Comparison of ENCODE assay signal across 27 cellular contexts in the genomic region with DNA sequence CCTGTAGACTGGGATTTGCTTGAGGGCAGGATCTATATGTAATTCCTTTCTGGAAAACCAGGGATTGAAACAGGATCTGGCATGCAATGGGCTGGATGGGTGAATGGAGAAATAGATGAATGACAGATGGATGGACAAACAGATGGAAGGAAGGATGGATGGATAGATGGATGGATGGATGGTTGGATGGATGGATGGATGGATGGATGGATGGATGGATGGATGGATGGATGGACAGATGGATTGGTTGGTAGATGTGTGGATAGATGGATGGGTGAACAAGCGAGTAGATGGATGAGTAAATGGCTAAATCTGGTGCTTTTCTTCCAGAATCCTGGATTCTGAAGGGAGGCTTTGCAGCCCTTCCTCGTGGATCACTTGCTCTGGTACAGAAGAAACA.
"Had no signal": no experiment of that assay in that cellular context is flagged by ENCODE, and none has a peak within 500 bp of the region (broad histone marks: within the 10 kb centered on the region; RNA-seq: fewer than 3 reads in every experiment).

No MANE protein-coding gene starts in this region.

- H3K27me3 ChIP-seq: adrenal gland, SJCRH30 had no signal

- H3K4me3 ChIP-seq: adrenal gland, SJCRH30 had no signal

- H3K9me3 Mint-ChIP-seq: activated naive CD8-positive, alpha-beta T cell treated with anti-CD3 and anti-CD28 coated beads, Interleukin-2, amount 10 ng/mL, durations not matched to agents 7 days and 5 days; T-helper 1 cell treated with Interleukin-12 subunit alpha and Interleukin-12 subunit beta and Interleukin-4 antibody, amounts not matched to agents 30 μg/mL and 1 μg/mL, for 36 hours had no signal

- H3K9me3 ChIP-seq: adrenal gland, SJCRH30 had no signal

- H3K36me3 ChIP-seq: adrenal gland, SJCRH30 had no signal

- H3K36me3 Mint-ChIP-seq: activated naive CD8-positive, alpha-beta T cell treated with anti-CD3 and anti-CD28 coated beads, Interleukin-2, amount 10 ng/mL, durations not matched to agents 7 days and 5 days had no signal

- ATAC-seq: activated CD8-positive, alpha-beta T cell treated with anti-CD3 and anti-CD28 coated beads, Interleukin-2, amount 10 ng/mL, durations not matched to agents 7 days and 5 days; Panc1; SK-N-SH treated with all-trans-retinoic acid at 6 μM for 48 hours had no signal

- H3K4me1 ChIP-seq: adrenal gland, SJCRH30 had no signal

- H3K27ac Mint-ChIP-seq: activated CD8-positive, alpha-beta T cell treated with anti-CD3 and anti-CD28 coated beads, Interleukin-2, amount 10 ng/mL, durations not matched to agents 7 days and 5 days; activated naive CD8-positive, alpha-beta T cell treated with anti-CD3 and anti-CD28 coated beads, Interleukin-2, amount 10 ng/mL, durations not matched to agents 7 days and 5 days; T-helper 1 cell treated with Interleukin-12 subunit alpha and Interleukin-12 subunit beta and Interleukin-4 antibody, amounts not matched to agents 30 μg/mL and 1 μg/mL, for 36 hours had no signal

- DNase-seq: activated CD4-positive, alpha-beta T cell treated with anti-CD3 and anti-CD28 coated beads for 48 hours; activated CD4-positive, alpha-beta T cell treated with anti-CD3 and anti-CD28 coated beads, Interleukin-2, amount 50 U/mL, for 4 hours; activated CD4-positive, CD25-positive, alpha-beta regulatory T cell treated with anti-CD3 and anti-CD28 coated beads, Interleukin-2, amount 50 U/mL, for 72 hours; activated CD8-positive, alpha-beta memory T cell treated with anti-CD3 and anti-CD28 coated beads, Interleukin-2, amount 50 U/mL, for 48 hours; activated CD8-positive, alpha-beta T cell treated with anti-CD3 and anti-CD28 coated beads, Interleukin-2, amount 10 ng/mL, durations not matched to agents 7 days and 5 days; activated naive CD4-positive, alpha-beta T cell treated with anti-CD3 and anti-CD28 coated beads, Interleukin-2, amount 50 U/mL, for 16 hours; activated naive CD8-positive, alpha-beta T cell treated with anti-CD3 and anti-CD28 coated beads, Interleukin-2, amount 10 ng/mL, durations not matched to agents 7 days and 5 days; activated T-cell treated with anti-CD3 and anti-CD28 coated beads, Interleukin-2, amount 50 U/mL, for 1 hour; adrenal gland; anterior cingulate cortex; KG1; NCI-H1092; NCI-H1417; NCI-H1694; NCI-H2029; NCI-H2107; NCI-H2171 treated with DMSO at 0.1 percent for 48 hours; NCI-H226; NCI-H526 treated with DMSO at 0.1 percent for 48 hours; OCI-M1; Right ventricle myocardium superior; RPMI8226; SJCRH30; SW 1271 had no signal

- H3K4me3 Mint-ChIP-seq: activated CD8-positive, alpha-beta T cell treated with anti-CD3 and anti-CD28 coated beads, Interleukin-2, amount 10 ng/mL, durations not matched to agents 7 days and 5 days; activated naive CD8-positive, alpha-beta T cell treated with anti-CD3 and anti-CD28 coated beads, Interleukin-2, amount 10 ng/mL, durations not matched to agents 7 days and 5 days; T-helper 1 cell treated with Interleukin-12 subunit alpha and Interleukin-12 subunit beta and Interleukin-4 antibody, amounts not matched to agents 30 μg/mL and 1 μg/mL, for 36 hours had no signal

- H3K27ac ChIP-seq: adrenal gland, SJCRH30 had no signal
